In the genomic region with DNA sequence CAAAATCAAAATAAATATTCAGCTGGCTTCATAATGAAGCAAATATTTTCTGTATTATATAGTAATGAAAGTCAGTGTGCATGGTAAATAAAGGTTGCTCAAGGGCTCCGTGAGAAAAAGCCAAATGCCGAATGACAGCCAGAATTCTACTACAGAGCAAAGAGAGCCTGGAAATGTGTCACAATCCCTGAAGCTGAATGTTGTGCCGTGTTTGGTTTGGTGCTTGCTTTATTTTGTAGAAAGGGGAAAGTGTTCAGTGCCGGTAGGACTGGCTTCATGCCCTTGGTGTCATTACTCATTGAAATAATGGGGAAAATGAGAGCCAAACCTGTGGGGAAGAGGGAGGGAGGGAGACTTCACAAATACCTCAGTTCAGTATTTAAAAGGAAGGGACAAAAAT, we compare ENCODE assay signal across 14 cellular contexts. TPM values are rescaled to one million over a fixed set of nuclear protein-coding genes. Genes with fewer than 3 reads are reported as not detected.
DNase-seq lines count a peak whose midpoint lies in the region; ATAC-seq, FAIRE-seq and TF ChIP-seq lines count a peak whose summit lies in the region.
"Had no signal": no experiment of that assay in that cellular context is flagged by ENCODE, and none has a peak within 500 bp of the region (broad histone marks: within the 10 kb centered on the region; RNA-seq: fewer than 3 reads in every experiment).

No MANE protein-coding gene starts in this region.

- no peaks in the 10 kb centered on the region for H3K36me3 ChIP-seq in gastrocnemius medialis

- TF ChIP-seq CTCF in astrocyte of the spinal cord (IDR thresholded peaks at IDR 0.05; ENCODE audit: low read depth, low read length) (no peak), gastrocnemius medialis (IDR thresholded peaks at IDR 0.05 in 4 of 5, conservative IDR thresholded peaks at IDR 0.05 in 1 of 5) (no peak)

- no peaks in the 10 kb centered on the region for H3K27me3 Mint-ChIP-seq in effector memory CD8-positive, alpha-beta T cell
- H3K27me3 Mint-ChIP-seq: CD4-positive, alpha-beta T cell had no signal

- no peaks in the 10 kb centered on the region for H3K27me3 ChIP-seq in gastrocnemius medialis

- intact Hi-C loops in left ventricle myocardium superior (cut with micrococcal nuclease): loop anchor here (10.0 kb wide), 1 partner anchor 578 kb away; no protein-coding TSS in a partner anchor
- intact Hi-C loops in gastrocnemius medialis (cut with DNase I; ENCODE audit: low total_unique reads): no loop called here

- no peak overlapping the region for H3K27ac Mint-ChIP-seq in effector memory CD8-positive, alpha-beta T cell
- H3K27ac Mint-ChIP-seq: CD4-positive, alpha-beta T cell had no signal

- H3K4me1 ChIP-seq in gastrocnemius medialis: peaks cover 11 to 17% of the 10 kb centered on the region in 2 donors
- H3K4me1 ChIP-seq: psoas muscle had no signal

- no peaks in the 10 kb centered on the region for H3K4me1 Mint-ChIP-seq in effector memory CD8-positive, alpha-beta T cell (ENCODE audit: low read depth in 2 of 2)

- H3K27ac ChIP-seq in gastrocnemius medialis: no peak overlapping the region
- H3K27ac ChIP-seq: psoas muscle had no signal

- in situ Hi-C loops in astrocyte of the spinal cord (cut with HindIII; ENCODE audit: low sequenced_read_pairs) (no loop called here), gastrocnemius medialis (cut with MboI; ENCODE audit: low sequenced_read_pairs in 4 of 4) (loop anchor here in 2 of 4 donors (10.0 to 25.0 kb wide), 3 partner anchors 185 to 565 kb away; no protein-coding TSS in a partner anchor)

- H3K4me3 Mint-ChIP-seq in effector memory CD8-positive, alpha-beta T cell: no peak overlapping the region
- H3K4me3 Mint-ChIP-seq: CD4-positive, alpha-beta T cell had no signal

- peak; percentile 25 for ATAC-seq in left ventricle myocardium superior
- ATAC-seq in gastrocnemius medialis: peak; percentile 62 to 64
- no peak for ATAC-seq in effector memory CD8-positive, alpha-beta T cell (replicated peaks)
- ATAC-seq: GM12878 had no signal

- no peaks in the 10 kb centered on the region for H3K9me3 ChIP-seq in gastrocnemius medialis
- H3K9me3 ChIP-seq: psoas muscle had no signal

- no peaks in the 10 kb centered on the region for H3K36me3 Mint-ChIP-seq in effector memory CD8-positive, alpha-beta T cell (ENCODE audit: insufficient read depth)

- DNase-seq in H54 (ENCODE audit: insufficient read length, low spot score): no peak
- peak; percentile 29 for DNase-seq in astrocyte of the spinal cord (ENCODE audit: low read depth, low spot score)
- no peak for DNase-seq in left ventricle myocardium superior
- DNase-seq in gastrocnemius medialis: peak in 1 of 2 donors; percentile 35
- DNase-seq in erythroblast (lab: John Stamatoyannopoulos, UW): no peak
- no peak for DNase-seq in activated CD4-positive, alpha-beta T cell treated with anti-CD3 and anti-CD28 coated beads for 1 hour
- no peak for DNase-seq in NK-92 treated with Interleukin-12 subunit alpha and Interleukin-12 subunit beta, amount 100 ng/mL, for 24 hours (lab: John Stamatoyannopoulos, UW)
- DNase-seq in effector memory CD8-positive, alpha-beta T cell: no peak
- DNase-seq: activated CD4-positive, alpha-beta T cell treated with anti-CD3 and anti-CD28 coated beads, Interleukin-2, amount 50 U/mL, for 4 hours; CD4-positive, alpha-beta T cell; SHP77 treated with DMSO at 0.1 percent for 48 hours; trophoblast cell had no signal

- no peak for TF ChIP-seq POLR2A in H54 (IDR thresholded peaks at IDR 0.05; ENCODE audit: low read depth, low read length)
- TF ChIP-seq POLR2A in gastrocnemius medialis (IDR thresholded peaks at IDR 0.05): no peak
- no peak for TF ChIP-seq POLR2A in erythroblast (IDR thresholded peaks at IDR 0.05; ENCODE audit: low read length)

- FAIRE-seq in H54 (lab: Jason Lieb, UNC): peak; percentile 95
- FAIRE-seq: GM12878 had no signal

- H3K4me3 ChIP-seq in astrocyte of the spinal cord (ENCODE audit: low read depth, low read length) (no peak overlapping the region), gastrocnemius medialis (no peak overlapping the region)
- H3K4me3 ChIP-seq: GM12878, psoas muscle had no signal

- H3K9me3 Mint-ChIP-seq in effector memory CD8-positive, alpha-beta T cell: peaks cover 0 to 1% of the 10 kb centered on the region in 2 donors
- H3K9me3 Mint-ChIP-seq: CD4-positive, alpha-beta T cell had no signal

RNA-seq across cellular contexts. Expression of gene ADAMTSL1, which starts 26.8 kb away (rescaled TPM):
- 0.97 TPM for total RNA-seq in left ventricle myocardium superior
- total RNA-seq in gastrocnemius medialis: under 1 TPM; 0.05 to 0.58 (median 0.28) TPM
- total RNA-seq: CD4-positive, alpha-beta T cell had no signal
